In the genomic region with DNA sequence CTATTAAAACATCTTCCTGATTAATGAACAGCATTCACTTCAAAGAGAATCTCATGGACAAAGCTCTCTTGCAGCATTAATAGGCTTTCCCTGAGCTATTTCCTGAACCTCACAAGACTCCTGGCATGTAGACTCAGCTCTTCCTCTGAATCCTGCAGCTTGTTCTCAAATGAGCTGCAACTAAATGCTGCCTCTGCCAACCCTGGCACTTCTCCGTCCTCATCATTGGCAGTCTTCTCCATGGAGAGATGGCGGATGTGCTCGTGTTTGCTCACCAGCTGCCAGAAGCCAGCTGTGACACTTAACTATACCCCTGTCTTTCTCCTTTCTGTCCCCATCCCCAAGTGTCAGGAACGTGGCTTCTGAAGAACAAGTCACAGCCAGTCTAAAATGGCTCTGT, we compare ENCODE assay signal across 1 cellular context.
TF ChIP-seq lines count a peak whose summit lies in the region.

No MANE protein-coding gene starts in this region.

TF ChIP-seq in SK-N-SH, 30 proteins besides CTCF, POLR2A, EP300 and RAD21 (continued from another document):
- TF ChIP-seq FOXJ3 (CRISPR knock-in tag; IDR thresholded peaks at IDR 0.05) (no peak), POLR2AphosphoS5 (IDR thresholded peaks at IDR 0.05; ENCODE audit: low read depth, low read length) (no peak), NRF1 (IDR thresholded peaks at IDR 0.05; ENCODE audit: low read depth, low read length) (no peak), RXRA (IDR thresholded peaks at IDR 0.05; ENCODE audit: borderline replicate concordance, low read depth) (no peak), RCOR1 (IDR thresholded peaks at IDR 0.05; ENCODE audit: low read length) (no peak), TCF12 (IDR thresholded peaks at IDR 0.05) (no peak), GATA2 (CRISPR knock-in tag; IDR thresholded peaks at IDR 0.05) (no peak), MEF2A (IDR thresholded peaks at IDR 0.05; ENCODE audit: borderline replicate concordance, low read depth) (no peak), EZH2phosphoT487 (IDR thresholded peaks at IDR 0.05; ENCODE audit: borderline replicate concordance, low read depth) (no peak)
- TF ChIP-seq, protein P1, sequence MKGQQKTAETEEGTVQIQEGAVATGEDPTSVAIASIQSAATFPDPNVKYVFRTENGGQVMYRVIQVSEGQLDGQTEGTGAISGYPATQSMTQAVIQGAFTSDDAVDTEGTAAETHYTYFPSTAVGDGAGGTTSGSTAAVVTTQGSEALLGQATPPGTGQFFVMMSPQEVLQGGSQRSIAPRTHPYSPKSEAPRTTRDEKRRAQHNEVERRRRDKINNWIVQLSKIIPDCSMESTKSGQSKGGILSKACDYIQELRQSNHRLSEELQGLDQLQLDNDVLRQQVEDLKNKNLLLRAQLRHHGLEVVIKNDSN (IDR thresholded peaks at IDR 0.05; ENCODE audit: borderline replicate concordance, low read depth): no peak
